Comparison of ENCODE assay signal across 1 cellular context in the genomic region with DNA sequence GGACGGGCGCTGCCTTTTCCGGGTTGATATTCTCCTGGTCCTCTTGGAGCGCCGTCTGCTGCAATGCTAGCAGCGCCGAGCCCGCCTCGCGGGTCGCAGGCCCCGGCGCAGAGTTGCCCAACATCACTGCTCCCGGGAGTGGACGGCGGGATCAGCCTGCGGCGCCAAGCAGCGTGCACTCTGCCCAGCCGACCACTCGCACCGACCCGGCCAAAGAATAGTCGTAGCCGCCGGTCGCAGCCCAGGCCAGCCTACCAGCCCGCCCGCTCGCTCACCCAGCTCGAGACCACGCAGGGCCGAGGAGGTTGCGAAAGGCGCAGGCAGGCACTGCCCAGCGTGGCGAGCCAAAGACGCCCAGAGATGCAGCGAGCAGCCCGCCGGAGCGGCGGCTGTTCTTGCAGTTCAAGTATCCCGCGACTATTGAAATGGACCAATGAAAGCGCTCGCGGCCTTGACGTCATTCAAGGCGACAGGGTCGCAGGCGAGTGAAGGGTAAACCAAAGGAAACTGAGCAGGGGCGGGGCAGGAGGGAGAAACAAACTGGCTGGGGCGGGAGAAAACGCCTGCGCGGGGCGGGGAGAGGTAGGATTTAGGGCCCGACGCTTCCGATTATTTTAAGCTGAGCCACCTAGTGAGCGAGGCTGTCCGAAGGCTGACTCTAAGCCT.
A peak's percentile ranks its signal among the peaks of the same experiment; 100 is the strongest.
TF ChIP-seq lines count a peak whose summit lies in the region.

A gene (minus strand): TSS at position 379 of the 666 bp plus-strand sequence. CDS start 255 bp downstream, at position 124.

TF ChIP-seq in A549, 52 proteins besides CTCF, POLR2A, EP300 and RAD21 (continued from another document):
- TF ChIP-seq, protein P1, sequence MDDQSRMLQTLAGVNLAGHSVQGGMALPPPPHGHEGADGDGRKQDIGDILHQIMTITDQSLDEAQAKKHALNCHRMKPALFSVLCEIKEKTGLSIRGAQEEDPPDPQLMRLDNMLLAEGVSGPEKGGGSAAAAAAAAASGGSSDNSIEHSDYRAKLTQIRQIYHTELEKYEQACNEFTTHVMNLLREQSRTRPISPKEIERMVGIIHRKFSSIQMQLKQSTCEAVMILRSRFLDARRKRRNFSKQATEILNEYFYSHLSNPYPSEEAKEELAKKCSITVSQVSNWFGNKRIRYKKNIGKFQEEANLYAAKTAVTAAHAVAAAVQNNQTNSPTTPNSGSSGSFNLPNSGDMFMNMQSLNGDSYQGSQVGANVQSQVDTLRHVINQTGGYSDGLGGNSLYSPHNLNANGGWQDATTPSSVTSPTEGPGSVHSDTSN (IDR thresholded peaks at IDR 0.05), result no peak
- TF ChIP-seq HDAC2 (IDR thresholded peaks at IDR 0.05), result peak; percentile 81; the same call in 1 of the 2 replicates
- TF ChIP-seq HOXB5 (CRISPR knock-in tag; IDR thresholded peaks at IDR 0.05), result no peak
- 0 out of 2 replicates have a peak, but pooled peaks have one; percentile 24 for TF ChIP-seq MYC (IDR thresholded peaks at IDR 0.05; ENCODE audit: borderline replicate concordance, low read length)
- TF ChIP-seq NR3C1 (IDR thresholded peaks at IDR 0.05), result no peak
- TF ChIP-seq, protein P2, sequence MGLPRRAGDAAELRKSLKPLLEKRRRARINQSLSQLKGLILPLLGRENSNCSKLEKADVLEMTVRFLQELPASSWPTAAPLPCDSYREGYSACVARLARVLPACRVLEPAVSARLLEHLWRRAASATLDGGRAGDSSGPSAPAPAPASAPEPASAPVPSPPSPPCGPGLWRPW (IDR thresholded peaks at IDR 0.05), result no peak
- no peak for TF ChIP-seq HOXB13 (CRISPR knock-in tag; IDR thresholded peaks at IDR 0.05; ENCODE audit: low read depth)
- TF ChIP-seq POLR2AphosphoS2 (conservative IDR thresholded peaks at IDR 0.05; ENCODE audit: low read length), result no peak
- no peak for TF ChIP-seq ZFP36 (IDR thresholded peaks at IDR 0.05; ENCODE audit: borderline replicate concordance, partially characterized antibody)
- TF ChIP-seq CEBPB (IDR thresholded peaks at IDR 0.05), result peak in 1 of 2 experiments; percentile 45; a peak in 1 of 4 replicates
- TF ChIP-seq, protein P3, sequence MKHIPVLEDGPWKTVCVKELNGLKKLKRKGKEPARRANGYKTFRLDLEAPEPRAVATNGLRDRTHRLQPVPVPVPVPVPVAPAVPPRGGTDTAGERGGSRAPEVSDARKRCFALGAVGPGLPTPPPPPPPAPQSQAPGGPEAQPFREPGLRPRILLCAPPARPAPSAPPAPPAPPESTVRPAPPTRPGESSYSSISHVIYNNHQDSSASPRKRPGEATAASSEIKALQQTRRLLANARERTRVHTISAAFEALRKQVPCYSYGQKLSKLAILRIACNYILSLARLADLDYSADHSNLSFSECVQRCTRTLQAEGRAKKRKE (CRISPR knock-in tag; IDR thresholded peaks at IDR 0.05; ENCODE audit: low read depth), result no peak
- TF ChIP-seq, protein P4, sequence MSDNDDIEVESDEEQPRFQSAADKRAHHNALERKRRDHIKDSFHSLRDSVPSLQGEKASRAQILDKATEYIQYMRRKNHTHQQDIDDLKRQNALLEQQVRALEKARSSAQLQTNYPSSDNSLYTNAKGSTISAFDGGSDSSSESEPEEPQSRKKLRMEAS (IDR thresholded peaks at IDR 0.05), result peak; percentile 75
